In the genomic region with DNA sequence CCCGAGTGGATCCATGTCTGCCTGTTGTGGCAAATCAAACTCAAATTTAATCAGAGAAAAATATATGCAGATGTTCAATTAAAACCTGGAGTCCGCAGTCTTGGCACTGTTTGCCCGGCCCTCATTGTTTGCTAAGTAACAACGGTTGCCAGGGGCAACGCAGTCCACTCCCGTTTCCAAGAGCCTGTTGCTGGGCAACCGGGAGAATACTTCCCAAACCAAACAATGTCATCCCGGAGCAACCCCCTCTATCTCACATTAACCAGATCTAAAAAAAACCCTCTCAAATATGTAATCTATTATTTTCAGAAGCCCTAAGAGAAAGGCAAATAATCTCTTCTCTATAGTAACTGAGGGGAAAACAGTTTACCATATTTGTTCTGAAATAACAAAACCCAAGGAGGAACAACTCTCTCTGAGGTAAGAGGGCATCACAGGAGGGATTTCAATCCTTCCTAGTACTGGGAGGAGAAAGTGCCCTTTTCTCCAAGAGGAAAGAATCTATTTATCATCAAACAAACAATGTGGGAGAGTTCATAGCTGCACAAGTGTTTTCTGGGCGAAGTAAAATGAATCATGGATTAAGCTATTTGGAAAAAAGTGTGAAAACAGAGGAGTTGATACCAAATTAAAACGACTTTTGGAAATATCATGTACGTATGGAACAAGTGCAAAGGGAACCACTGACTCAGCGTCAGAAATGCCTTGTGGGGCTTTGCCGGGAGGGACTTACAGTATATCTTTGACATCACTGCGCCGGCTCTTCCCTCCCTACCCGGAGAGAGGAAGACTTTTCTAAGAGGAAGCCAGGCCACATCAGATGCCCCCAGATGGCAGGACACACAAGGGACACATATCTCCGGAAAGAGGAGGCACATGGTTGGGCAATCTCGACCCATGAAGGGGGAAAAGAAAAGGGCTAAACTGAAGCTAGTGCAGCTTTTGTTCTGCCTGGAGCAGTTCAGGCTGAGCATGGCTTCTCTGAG, we compare ENCODE assay signal across 1 cellular context.
TF ChIP-seq lines count a peak whose summit lies in the region.

No MANE protein-coding gene starts in this region.

TF ChIP-seq in K562, 482 proteins besides CTCF, POLR2A, EP300 and RAD21 (continued from another document):
- TF ChIP-seq PML (IDR thresholded peaks at IDR 0.05; ENCODE audit: low read length) (no peak), TEAD4 (IDR thresholded peaks at IDR 0.05; ENCODE audit: low read length) (no peak), TEAD4 (CRISPR knock-in tag; IDR thresholded peaks at IDR 0.05; ENCODE audit: borderline replicate concordance) (no peak), CC2D1A (IDR thresholded peaks at IDR 0.05) (no peak), BRD4 (IDR thresholded peaks at IDR 0.05) (peak; percentile 27; the same call in 1 of the 2 replicates), RFX1 (IDR thresholded peaks at IDR 0.05) (peak; percentile 98), TBP (optimal IDR thresholded peaks at IDR 0.05; ENCODE audit: low read depth, low read length) (peak; percentile 15), CHD2 (IDR thresholded peaks at IDR 0.05; ENCODE audit: low read depth, low read length) (no peak), ZFPM2 (CRISPR knock-in tag; IDR thresholded peaks at IDR 0.05) (no peak), JUND (IDR thresholded peaks at IDR 0.05; ENCODE audit: borderline replicate concordance, low read depth, low read length) (no peak), JUND (tag; IDR thresholded peaks at IDR 0.05; ENCODE audit: borderline replicate concordance, low read depth, low read length) (0 out of 3 replicates have a peak, but pooled peaks have one; percentile 28), XRCC5 (IDR thresholded peaks at IDR 0.05; ENCODE audit: low read depth, low read length) (no peak), SRSF3 (IDR thresholded peaks at IDR 0.05; ENCODE audit: insufficient read depth, low read length) (no peak), BRCA1 (IDR thresholded peaks at IDR 0.05) (no peak), BRCA1 (CRISPR knock-in tag; IDR thresholded peaks at IDR 0.05) (no peak), ZNF384 (IDR thresholded peaks at IDR 0.05; ENCODE audit: low read depth, low read length) (peak; percentile 69; the same call in 1 of the 2 replicates), CEBPG (CRISPR knock-in tag; IDR thresholded peaks at IDR 0.05) (no peak), CEBPG (tag; conservative IDR thresholded peaks at IDR 0.05 in 1 of 2, IDR thresholded peaks at IDR 0.05 in 1 of 2) (peak in 1 of 2 experiments; percentile 46; a peak in 2 of 4 replicates), CREBBP (IDR thresholded peaks at IDR 0.05; ENCODE audit: low read depth, low read length) (no peak)
- TF ChIP-seq, protein P1, sequence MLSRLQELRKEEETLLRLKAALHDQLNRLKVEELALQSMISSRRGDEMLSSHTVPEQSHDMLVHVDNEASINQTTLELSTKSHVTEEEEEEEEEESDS (CRISPR knock-in tag; IDR thresholded peaks at IDR 0.05) = no peak
- TF ChIP-seq, protein P2, sequence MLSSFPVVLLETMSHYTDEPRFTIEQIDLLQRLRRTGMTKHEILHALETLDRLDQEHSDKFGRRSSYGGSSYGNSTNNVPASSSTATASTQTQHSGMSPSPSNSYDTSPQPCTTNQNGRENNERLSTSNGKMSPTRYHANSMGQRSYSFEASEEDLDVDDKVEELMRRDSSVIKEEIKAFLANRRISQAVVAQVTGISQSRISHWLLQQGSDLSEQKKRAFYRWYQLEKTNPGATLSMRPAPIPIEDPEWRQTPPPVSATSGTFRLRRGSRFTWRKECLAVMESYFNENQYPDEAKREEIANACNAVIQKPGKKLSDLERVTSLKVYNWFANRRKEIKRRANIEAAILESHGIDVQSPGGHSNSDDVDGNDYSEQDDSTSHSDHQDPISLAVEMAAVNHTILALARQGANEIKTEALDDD (IDR thresholded peaks at IDR 0.05) = no peak
- TF ChIP-seq, protein P3, sequence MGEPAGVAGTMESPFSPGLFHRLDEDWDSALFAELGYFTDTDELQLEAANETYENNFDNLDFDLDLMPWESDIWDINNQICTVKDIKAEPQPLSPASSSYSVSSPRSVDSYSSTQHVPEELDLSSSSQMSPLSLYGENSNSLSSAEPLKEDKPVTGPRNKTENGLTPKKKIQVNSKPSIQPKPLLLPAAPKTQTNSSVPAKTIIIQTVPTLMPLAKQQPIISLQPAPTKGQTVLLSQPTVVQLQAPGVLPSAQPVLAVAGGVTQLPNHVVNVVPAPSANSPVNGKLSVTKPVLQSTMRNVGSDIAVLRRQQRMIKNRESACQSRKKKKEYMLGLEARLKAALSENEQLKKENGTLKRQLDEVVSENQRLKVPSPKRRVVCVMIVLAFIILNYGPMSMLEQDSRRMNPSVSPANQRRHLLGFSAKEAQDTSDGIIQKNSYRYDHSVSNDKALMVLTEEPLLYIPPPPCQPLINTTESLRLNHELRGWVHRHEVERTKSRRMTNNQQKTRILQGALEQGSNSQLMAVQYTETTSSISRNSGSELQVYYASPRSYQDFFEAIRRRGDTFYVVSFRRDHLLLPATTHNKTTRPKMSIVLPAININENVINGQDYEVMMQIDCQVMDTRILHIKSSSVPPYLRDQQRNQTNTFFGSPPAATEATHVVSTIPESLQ (CRISPR knock-in tag; IDR thresholded peaks at IDR 0.05) = no peak
- TF ChIP-seq, protein P4, sequence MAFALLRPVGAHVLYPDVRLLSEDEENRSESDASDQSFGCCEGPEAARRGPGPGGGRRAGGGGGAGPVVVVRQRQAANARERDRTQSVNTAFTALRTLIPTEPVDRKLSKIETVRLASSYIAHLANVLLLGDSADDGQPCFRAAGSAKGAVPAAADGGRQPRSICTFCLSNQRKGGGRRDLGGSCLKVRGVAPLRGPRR (CRISPR knock-in tag; IDR thresholded peaks at IDR 0.05) = no peak
